7 cellular contexts compared by ENCODE assay signal in genomic region chr1:181141431-181141910, GRCh38. TPM values are rescaled to one million over a fixed set of nuclear protein-coding genes. Genes with fewer than 3 reads are reported as not detected.
A peak's percentile ranks its signal among the peaks of the same experiment; 100 is the strongest.
DNase-seq lines count a peak whose midpoint lies in the region; ATAC-seq and TF ChIP-seq lines count a peak whose summit lies in the region.

No MANE protein-coding gene starts in this region.

- H3K4me3 ChIP-seq in epithelial cell of esophagus (ENCODE audit: low read length): no peak overlapping the region
- no peak overlapping the region for H3K4me3 ChIP-seq in CD8-positive, alpha-beta memory T cell (ENCODE audit: low read length)

- no peaks in the 10 kb centered on the region for H3K36me3 Mint-ChIP-seq in CD8-positive, alpha-beta memory T cell

- H3K27me3 ChIP-seq in CD8-positive, alpha-beta memory T cell (ENCODE audit: insufficient read depth, low read length, poor library complexity, severe bottlenecking): no peaks in the 10 kb centered on the region

- H3K27ac Mint-ChIP-seq in CD8-positive, alpha-beta memory T cell: peak overlapping the region in 3 of 8 donors; percentile 4 to 71 (median 13)

- peaks cover 16% of the 10 kb centered on the region for H3K4me1 ChIP-seq in CD8-positive, alpha-beta memory T cell (ENCODE audit: insufficient read depth, low read length)

- peaks cover 0 to 3% of the 10 kb centered on the region in 2 donors for H3K27me3 Mint-ChIP-seq in CD8-positive, alpha-beta memory T cell

- H3K9me3 Mint-ChIP-seq in CD8-positive, alpha-beta memory T cell: no peaks in the 10 kb centered on the region

- H3K4me1 Mint-ChIP-seq in CD8-positive, alpha-beta memory T cell: peaks cover 26 to 35% (median 26%) of the 10 kb centered on the region in 3 donors

- no peak for TF ChIP-seq CTCF in epithelial cell of esophagus (IDR thresholded peaks at IDR 0.05; ENCODE audit: insufficient read depth, low read depth, low read length, missing control alignments)

- ATAC-seq in GM21786 (IDR thresholded peaks at IDR 0.05; ENCODE audit: unreplicated experiment): no peak

- peaks cover 7% of the 10 kb centered on the region for H3K9me3 ChIP-seq in KOPT-K1 (ENCODE audit: insufficient read depth, low read length, poor library complexity, severe bottlenecking)
- no peaks in the 10 kb centered on the region for H3K9me3 ChIP-seq in CD8-positive, alpha-beta memory T cell (ENCODE audit: low read length)

- POLR2A ChIA-PET in CD8-positive, alpha-beta memory T cell (lab: Charles Lee): interaction anchor here (1.1 to 1.6 kb wide), 3 partner anchors 36 to 58 kb away, joined by 5 to 6 read pairs (median 6); partner anchors contain the start of gene IER5

- H3K36me3 ChIP-seq in KOPT-K1 (ENCODE audit: insufficient read depth, low read length): no peaks in the 10 kb centered on the region
- H3K36me3 ChIP-seq in CD8-positive, alpha-beta memory T cell (ENCODE audit: insufficient read depth, low read length): no peaks in the 10 kb centered on the region

- no peak overlapping the region for H3K4me3 Mint-ChIP-seq in CD8-positive, alpha-beta memory T cell

- H3K27ac ChIP-seq in KOPT-K1 (ENCODE audit: low read depth, low read length, poor library complexity, severe bottlenecking): peak overlapping the region; percentile 61
- H3K27ac ChIP-seq in CD8-positive, alpha-beta memory T cell (ENCODE audit: low read depth, low read length): no peak overlapping the region

- DNase-seq in activated CD4-positive, alpha-beta T cell treated with anti-CD3 and anti-CD28 coated beads for 4 hours: peak; percentile 61 to 67
- DNase-seq in epithelial cell of esophagus (ENCODE audit: low read depth): peak; percentile 83
- peak in 3 of 4 experiments; percentile 28 to 67 (median 52) for DNase-seq in stimulated activated CD4-positive, alpha-beta T cell treated with anti-CD3 and anti-CD28 coated beads, Interleukin-1b, Interleukin-23, amount 100 ng/mL, for 24 hours (ENCODE audit: low read depth in 4 of 4, low spot score in 1 of 4)
- no peak for DNase-seq in cerebellar nuclear complex (lab: John Stamatoyannopoulos, UW)
- no peak for DNase-seq in CD8-positive, alpha-beta memory T cell

- CTCF ChIA-PET in CD8-positive, alpha-beta memory T cell (lab: Charles Lee): interaction anchor here (0.8 to 6.2 kb wide), 27 partner anchors 10 to 626 kb away, joined by 3 to 98 read pairs (median 10); partner anchors contain the start of genes IER5, MR1 and STX6

RNA-seq across cellular contexts. Expression of gene IER5, which starts 53.0 kb away (rescaled TPM):
- total RNA-seq in CD8-positive, alpha-beta memory T cell: 10 to 100 TPM; 52.3 to 57.2 TPM
- polyA plus RNA-seq in CD8-positive, alpha-beta memory T cell: 29.0 TPM

Comparison
In these comparisons a context has a peak if more than half of its experiments do, and no peak if none do; other contexts are left out.
1. DNase-seq: peak in activated CD4-positive, alpha-beta T cell treated with anti-CD3 and anti-CD28 coated beads for 4 hours (2 of 2), epithelial cell of esophagus (single experiment) and stimulated activated CD4-positive, alpha-beta T cell treated with anti-CD3 and anti-CD28 coated beads, Interleukin-1b, Interleukin-23, amount 100 ng/mL, for 24 hours (3 of 4); none in cerebellar nuclear complex (0 of 2) and CD8-positive, alpha-beta memory T cell (0 of 5).